14 cellular contexts compared by ENCODE assay signal in genomic region chr3:98734737-98735136, GRCh38. TPM values are rescaled to one million over a fixed set of nuclear protein-coding genes. Genes with fewer than 3 reads are reported as not detected.
DNase-seq lines count a peak whose midpoint lies in the region; ATAC-seq and TF ChIP-seq lines count a peak whose summit lies in the region.
"Had no signal": no experiment of that assay in that cellular context is flagged by ENCODE, and none has a peak within 500 bp of the region (broad histone marks: within the 10 kb centered on the region; RNA-seq: fewer than 3 reads in every experiment).

No MANE protein-coding gene starts in this region.

- H3K79me2 ChIP-seq in MM.1S (ENCODE audit: low read length) = peaks cover 99% of the 10 kb centered on the region

- H3K4me3 Mint-ChIP-seq in nephron progenitor cell = peak overlapping the region; percentile 93
- no peak overlapping the region for H3K4me3 Mint-ChIP-seq in stimulated activated effector memory CD8-positive, alpha-beta T cell treated with anti-CD3 and anti-CD28 coated beads, Interleukin-12 subunit alpha, Interleukin-12 subunit beta, amount 100 ng/mL, for 72 hours
- no peak overlapping the region for H3K4me3 Mint-ChIP-seq in stimulated activated memory B cell treated with anti-CD40 and anti-IgM and Interleukin-4, amounts not matched to agents 10 μg/mL and 1 μg/mL and 100 μg/mL, for 72 hours
- H3K4me3 Mint-ChIP-seq: activated naive CD4-positive, alpha-beta T cell treated with anti-CD3 and anti-CD28 coated beads for 36 hours had no signal

- ATAC-seq in stimulated activated effector memory CD8-positive, alpha-beta T cell treated with anti-CD3 and anti-CD28 coated beads, Interleukin-12 subunit alpha, Interleukin-12 subunit beta, amount 100 ng/mL, for 72 hours = no peak
- no peak for ATAC-seq in GM21529 (IDR thresholded peaks at IDR 0.05; ENCODE audit: unreplicated experiment)
- ATAC-seq in stimulated activated memory B cell treated with anti-CD40 and anti-IgM and Interleukin-4, amounts not matched to agents 10 μg/mL and 1 μg/mL and 100 μg/mL, for 72 hours = no peak
- ATAC-seq: left lung had no signal

- H3K27ac Mint-ChIP-seq in nephron progenitor cell = no peak overlapping the region
- no peak overlapping the region for H3K27ac Mint-ChIP-seq in stimulated activated effector memory CD8-positive, alpha-beta T cell treated with anti-CD3 and anti-CD28 coated beads, Interleukin-12 subunit alpha, Interleukin-12 subunit beta, amount 100 ng/mL, for 72 hours
- H3K27ac Mint-ChIP-seq in stimulated activated memory B cell treated with anti-CD40 and anti-IgM and Interleukin-4, amounts not matched to agents 10 μg/mL and 1 μg/mL and 100 μg/mL, for 72 hours = no peak overlapping the region
- H3K27ac Mint-ChIP-seq: activated naive CD4-positive, alpha-beta T cell treated with anti-CD3 and anti-CD28 coated beads for 36 hours had no signal

- DNase-seq in DMS 273 treated with DMSO at 0.1 percent for 48 hours (lab: John Stamatoyannopoulos, UW) = peak; percentile 92
- peak; percentile 9 for DNase-seq in MM.1S
- peak; percentile 21 for DNase-seq in dermis blood vessel endothelial cell
- no peak for DNase-seq in nephron progenitor cell
- no peak for DNase-seq in stimulated activated effector memory CD8-positive, alpha-beta T cell treated with anti-CD3 and anti-CD28 coated beads, Interleukin-12 subunit alpha, Interleukin-12 subunit beta, amount 100 ng/mL, for 72 hours (ENCODE audit: low spot score in 2 of 2)
- no peak for DNase-seq in NCI-H226
- DNase-seq: activated naive CD4-positive, alpha-beta T cell treated with anti-CD3 and anti-CD28 coated beads for 36 hours; head of caudate nucleus; left lung; spleen; testis had no signal

- H3F3A ChIP-seq in MM.1S (ENCODE audit: insufficient read depth, low read length) = peaks cover 47% of the 10 kb centered on the region

- no peak overlapping the region for H2AFZ ChIP-seq in MM.1S (ENCODE audit: low read length)

- peak overlapping the region; percentile 91; the same call in 1 of the 2 replicates for H3K27ac ChIP-seq in MM.1S (ENCODE audit: low read length)
- H3K27ac ChIP-seq: left lung, neutrophil, spleen, testis had no signal

- H3K9me3 Mint-ChIP-seq in nephron progenitor cell = peaks cover 3% of the 10 kb centered on the region
- H3K9me3 Mint-ChIP-seq in stimulated activated effector memory CD8-positive, alpha-beta T cell treated with anti-CD3 and anti-CD28 coated beads, Interleukin-12 subunit alpha, Interleukin-12 subunit beta, amount 100 ng/mL, for 72 hours = no peaks in the 10 kb centered on the region
- H3K9me3 Mint-ChIP-seq in stimulated activated memory B cell treated with anti-CD40 and anti-IgM and Interleukin-4, amounts not matched to agents 10 μg/mL and 1 μg/mL and 100 μg/mL, for 72 hours = no peaks in the 10 kb centered on the region
- H3K9me3 Mint-ChIP-seq: activated naive CD4-positive, alpha-beta T cell treated with anti-CD3 and anti-CD28 coated beads for 36 hours had no signal

- TF ChIP-seq CTCF in MM.1S (IDR thresholded peaks at IDR 0.05; ENCODE audit: low read length) (no peak), nephron progenitor cell (IDR thresholded peaks at IDR 0.05) (no peak)

- H4K20me1 ChIP-seq in MM.1S (ENCODE audit: insufficient read depth, low read length) = no peaks in the 10 kb centered on the region

- H3K4me1 Mint-ChIP-seq in nephron progenitor cell = peaks cover 72% of the 10 kb centered on the region
- peaks cover 5% of the 10 kb centered on the region for H3K4me1 Mint-ChIP-seq in stimulated activated effector memory CD8-positive, alpha-beta T cell treated with anti-CD3 and anti-CD28 coated beads, Interleukin-12 subunit alpha, Interleukin-12 subunit beta, amount 100 ng/mL, for 72 hours
- peaks cover 11% of the 10 kb centered on the region for H3K4me1 Mint-ChIP-seq in stimulated activated memory B cell treated with anti-CD40 and anti-IgM and Interleukin-4, amounts not matched to agents 10 μg/mL and 1 μg/mL and 100 μg/mL, for 72 hours

- H3K9me3 ChIP-seq in MM.1S (replicated peaks; ENCODE audit: insufficient read depth, low read length) = no peaks in the 10 kb centered on the region
- H3K9me3 ChIP-seq: left lung, neutrophil, spleen, testis had no signal

- peaks cover 25% of the 10 kb centered on the region for H3K36me3 Mint-ChIP-seq in nephron progenitor cell (ENCODE audit: low read depth)
- no peaks in the 10 kb centered on the region for H3K36me3 Mint-ChIP-seq in stimulated activated effector memory CD8-positive, alpha-beta T cell treated with anti-CD3 and anti-CD28 coated beads, Interleukin-12 subunit alpha, Interleukin-12 subunit beta, amount 100 ng/mL, for 72 hours
- H3K36me3 Mint-ChIP-seq in stimulated activated memory B cell treated with anti-CD40 and anti-IgM and Interleukin-4, amounts not matched to agents 10 μg/mL and 1 μg/mL and 100 μg/mL, for 72 hours = no peaks in the 10 kb centered on the region

- H3K27me3 ChIP-seq in MM.1S (replicated peaks; ENCODE audit: insufficient read depth, low read length) = no peaks in the 10 kb centered on the region
- H3K27me3 ChIP-seq: testis had no signal

- peaks cover 62% of the 10 kb centered on the region for H3K4me1 ChIP-seq in MM.1S (ENCODE audit: low read length)
- H3K4me1 ChIP-seq: testis had no signal

- peak overlapping the region; percentile 93 for H3K4me3 ChIP-seq in MM.1S (ENCODE audit: low read length)

- no peaks in the 10 kb centered on the region for H3K9me2 ChIP-seq in MM.1S (replicated peaks; ENCODE audit: insufficient read depth, low read length)

- peak overlapping the region; percentile 97 for H3K9ac ChIP-seq in MM.1S (ENCODE audit: low read length)

- H3K27me3 Mint-ChIP-seq in nephron progenitor cell (ENCODE audit: low read depth, poor library complexity) = peaks cover 4% of the 10 kb centered on the region
- peaks cover 70% of the 10 kb centered on the region for H3K27me3 Mint-ChIP-seq in stimulated activated memory B cell treated with anti-CD40 and anti-IgM and Interleukin-4, amounts not matched to agents 10 μg/mL and 1 μg/mL and 100 μg/mL, for 72 hours

- H3K36me3 ChIP-seq in MM.1S (replicated peaks; ENCODE audit: insufficient read depth, low read length) = no peaks in the 10 kb centered on the region; the same call in 1 of the 2 replicates
- H3K36me3 ChIP-seq: left lung, neutrophil, spleen had no signal

- H3K4me2 ChIP-seq in MM.1S (ENCODE audit: low read depth, low read length) = peak overlapping the region; percentile 91

RNA-seq across cellular contexts. Expression of gene ST3GAL6, which starts 28.4 kb away (rescaled TPM):
- total RNA-seq in dermis blood vessel endothelial cell = 18.6 and 30.1 TPM in 2 replicates
- total RNA-seq: activated naive CD4-positive, alpha-beta T cell treated with anti-CD3 and anti-CD28 coated beads for 36 hours had no signal

Comparison
In these comparisons a context has a peak if more than half of its experiments do, and no peak if none do; other contexts are left out.
1. DNase-seq: peak in DMS 273 treated with DMSO at 0.1 percent for 48 hours (single experiment), MM.1S (single experiment) and dermis blood vessel endothelial cell (single experiment); none in nephron progenitor cell (single experiment), stimulated activated effector memory CD8-positive, alpha-beta T cell treated with anti-CD3 and anti-CD28 coated beads, Interleukin-12 subunit alpha, Interleukin-12 subunit beta, amount 100 ng/mL, for 72 hours (0 of 2) and NCI-H226 (single experiment).